Comparison of ENCODE assay signal across 16 cellular contexts in the genomic region with DNA sequence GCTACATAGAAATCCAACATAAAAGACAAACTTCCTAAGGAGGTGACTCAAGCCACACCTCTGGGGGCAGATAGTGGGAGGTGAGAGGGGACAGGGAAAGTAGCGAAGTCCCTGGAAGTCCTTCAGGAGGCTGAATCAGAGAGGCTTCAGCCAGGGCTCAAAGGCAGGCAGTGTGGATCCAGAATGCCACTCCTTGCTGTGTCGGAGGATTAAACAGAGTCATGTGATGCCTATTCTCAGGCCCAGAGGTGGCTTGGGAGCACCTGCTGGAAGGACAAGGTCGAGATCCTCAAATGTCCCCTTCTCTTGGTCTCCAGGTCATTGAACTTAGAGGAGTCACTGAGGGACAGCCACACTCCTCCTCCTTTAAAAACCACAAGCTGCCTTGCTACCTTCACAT.
"Had no signal": no experiment of that assay in that cellular context is flagged by ENCODE, and none has a peak within 500 bp of the region (broad histone marks: within the 10 kb centered on the region; RNA-seq: fewer than 3 reads in every experiment).

No MANE protein-coding gene starts in this region.

- H3K27me3 Mint-ChIP-seq: activated B cell treated with CpG ODN at 0.5 μM for 24 hours; activated CD4-positive, alpha-beta T cell treated with anti-CD3 and anti-CD28 coated beads, Interleukin-2, amount 10 ng/mL, durations not matched to agents 7 days and 5 days; activated T-helper 17 cell treated with anti-CD3 and anti-CD28 coated beads, Interleukin-2, amount 50 U/mL, for 72 hours had no signal

- DNase-seq: activated B cell treated with CpG ODN at 0.5 μM for 24 hours; activated CD4-positive, alpha-beta T cell treated with anti-CD3 and anti-CD28 coated beads, Interleukin-2, amount 10 ng/mL, durations not matched to agents 7 days and 5 days; activated naive CD4-positive, alpha-beta T cell treated with anti-CD3 and anti-CD28 coated beads, Interleukin-2, amount 50 U/mL, for 16 hours; activated T-cell treated with anti-CD3 and anti-CD28 coated beads for 4 hours; adrenal gland; brain microvascular endothelial cell; foreskin keratinocyte; heart right ventricle; left ventricle myocardium superior; mesendoderm; sigmoid colon; stimulated activated CD4-positive, alpha-beta T cell treated with anti-CD3 and anti-CD28 coated beads, Interleukin-12 subunit alpha, Interleukin-12 subunit beta, amount 100 ng/mL, for 4 hours; stimulated activated naive CD4-positive, alpha-beta T cell had no signal

- H3K4me3 Mint-ChIP-seq: activated B cell treated with CpG ODN at 0.5 μM for 24 hours; activated CD4-positive, alpha-beta T cell treated with anti-CD3 and anti-CD28 coated beads, Interleukin-2, amount 10 ng/mL, durations not matched to agents 7 days and 5 days; activated T-helper 17 cell treated with anti-CD3 and anti-CD28 coated beads, Interleukin-2, amount 50 U/mL, for 72 hours; T-helper 1 cell treated with Interleukin-12 subunit alpha and Interleukin-12 subunit beta and Interleukin-4 antibody, amounts not matched to agents 30 μg/mL and 1 μg/mL, for 36 hours had no signal

- H3K27me3 ChIP-seq: adrenal gland, brain microvascular endothelial cell, foreskin keratinocyte, heart right ventricle, sigmoid colon, suprapubic skin had no signal

- H3K27ac ChIP-seq: adrenal gland, brain microvascular endothelial cell, foreskin keratinocyte, heart right ventricle, sigmoid colon, suprapubic skin had no signal

- H3K9me3 Mint-ChIP-seq: activated B cell treated with CpG ODN at 0.5 μM for 24 hours; activated CD4-positive, alpha-beta T cell treated with anti-CD3 and anti-CD28 coated beads, Interleukin-2, amount 10 ng/mL, durations not matched to agents 7 days and 5 days; activated T-helper 17 cell treated with anti-CD3 and anti-CD28 coated beads, Interleukin-2, amount 50 U/mL, for 72 hours; T-helper 1 cell treated with Interleukin-12 subunit alpha and Interleukin-12 subunit beta and Interleukin-4 antibody, amounts not matched to agents 30 μg/mL and 1 μg/mL, for 36 hours had no signal

- H3K4me1 ChIP-seq: adrenal gland, sigmoid colon had no signal

- ATAC-seq: activated T-helper 17 cell treated with anti-CD3 and anti-CD28 coated beads, Interleukin-2, amount 50 U/mL, for 72 hours; foreskin keratinocyte; heart right ventricle; left ventricle myocardium superior had no signal

- H3K27ac Mint-ChIP-seq: activated B cell treated with CpG ODN at 0.5 μM for 24 hours; activated CD4-positive, alpha-beta T cell treated with anti-CD3 and anti-CD28 coated beads, Interleukin-2, amount 10 ng/mL, durations not matched to agents 7 days and 5 days; activated T-helper 17 cell treated with anti-CD3 and anti-CD28 coated beads, Interleukin-2, amount 50 U/mL, for 72 hours; T-helper 1 cell treated with Interleukin-12 subunit alpha and Interleukin-12 subunit beta and Interleukin-4 antibody, amounts not matched to agents 30 μg/mL and 1 μg/mL, for 36 hours had no signal

- H3K36me3 ChIP-seq: adrenal gland, brain microvascular endothelial cell, heart right ventricle, sigmoid colon, suprapubic skin had no signal

- H3K9me3 ChIP-seq: adrenal gland, heart right ventricle, sigmoid colon, suprapubic skin had no signal

- H3K4me3 ChIP-seq: adrenal gland, heart right ventricle, sigmoid colon, suprapubic skin had no signal

- H3K4me1 Mint-ChIP-seq: activated CD4-positive, alpha-beta T cell treated with anti-CD3 and anti-CD28 coated beads, Interleukin-2, amount 10 ng/mL, durations not matched to agents 7 days and 5 days; activated T-helper 17 cell treated with anti-CD3 and anti-CD28 coated beads, Interleukin-2, amount 50 U/mL, for 72 hours had no signal
